8 cellular contexts compared by ENCODE assay signal in genomic region chr9:469672-470040, GRCh38. TPM values are rescaled to one million over a fixed set of nuclear protein-coding genes. Genes with fewer than 3 reads are reported as not detected.
DNase-seq lines count a peak whose midpoint lies in the region; ATAC-seq and TF ChIP-seq lines count a peak whose summit lies in the region.

No MANE protein-coding gene starts in this region.

- H3K36me3 ChIP-seq in Panc1 (ENCODE audit: control insufficient read depth, insufficient read depth, low read length) (no peaks in the 10 kb centered on the region), mucosa of rectum (ENCODE audit: control insufficient read depth in 2 of 2, insufficient read depth in 2 of 2, low read length in 2 of 2) (peaks cover 0 to 3% of the 10 kb centered on the region in 2 donors), aorta (ENCODE audit: control insufficient read depth in 1 of 2, insufficient read depth in 2 of 2, low read length in 1 of 2) (no peaks in the 10 kb centered on the region)

- DNase-seq in stimulated activated CD4-positive, alpha-beta T cell treated with anti-CD3 and anti-CD28 coated beads, Interleukin-2, amount 100 ng/mL, for 24 hours, result peak; percentile 22 to 36
- DNase-seq in stimulated activated CD4-positive, alpha-beta T cell treated with anti-CD3 and anti-CD28 coated beads, Interleukin-1b, Interleukin-23, amount 100 ng/mL, for 48 hours, result no peak
- no peak for DNase-seq in Panc1 (ENCODE audit: low read depth, low spot score)
- DNase-seq in dorsolateral prefrontal cortex, result peak in 8 of 10 donors; percentile 11 to 57 (median 36)
- DNase-seq in aorta, result peak in 1 of 2 donors; percentile 47
- no peak for DNase-seq in UCSD-AML1 (lab: John Stamatoyannopoulos, UW; ENCODE audit: unreplicated experiment)

- WGBS in aorta, 2 donors, result 7 to 10% methylated on average over 19 of the region's 19 CpGs

- BruUV-seq in Panc1 (replicated peaks; lab: Mats Ljungman, UMichigan), result no TSS peak

- intact Hi-C loops in Panc1 (cut with micrococcal nuclease; ENCODE audit: unreplicated experiment), result no loop called here
- intact Hi-C loops in dorsolateral prefrontal cortex (cut with DNase I), result loop anchor here (1.0 to 10.0 kb wide), 3 partner anchors 33 to 95 kb away; partner anchors contain the start of gene KANK1 (in 2 of the 2)
- intact Hi-C loops in aorta (cut with DNase I), result no loop called here

- H3K4me3 ChIP-seq in Panc1 (ENCODE audit: low read depth in 2 of 2, low read length in 2 of 2), result peak overlapping the region; percentile 49 to 63
- H3K4me3 ChIP-seq in dorsolateral prefrontal cortex, result peak overlapping the region; percentile 39 to 96 (median 75)
- peak overlapping the region; percentile 79 to 89 for H3K4me3 ChIP-seq in mucosa of rectum (ENCODE audit: low read length in 2 of 2)
- H3K4me3 ChIP-seq in aorta (ENCODE audit: low read length in 2 of 2), result peak overlapping the region; percentile 1 to 45

- peak; percentile 24 for ATAC-seq in HG02852 (IDR thresholded peaks at IDR 0.05; ENCODE audit: unreplicated experiment)
- peak; percentile 57 for ATAC-seq in Panc1
- ATAC-seq in aorta (ENCODE audit: low FRiP score), result peak; percentile 63

- no peaks in the 10 kb centered on the region for H3K9me3 ChIP-seq in Panc1 (ENCODE audit: control insufficient read depth, insufficient read depth, low read depth, low read length)
- H3K9me3 ChIP-seq in mucosa of rectum (ENCODE audit: control insufficient read depth in 2 of 2, low read length in 2 of 2), result no peaks in the 10 kb centered on the region
- H3K9me3 ChIP-seq in aorta (ENCODE audit: control insufficient read depth, low read length), result no peaks in the 10 kb centered on the region

- no peak for TF ChIP-seq CTCF in Panc1 (IDR thresholded peaks at IDR 0.05)
- no peak for TF ChIP-seq CTCF in dorsolateral prefrontal cortex (IDR thresholded peaks at IDR 0.05 in 54 of 56, conservative IDR thresholded peaks at IDR 0.05 in 2 of 56; ENCODE audit: low read depth in 1 of 56, partially characterized antibody in 56 of 56)

- POLR2A ChIA-PET in Panc1 (lab: Charles Lee), result no interaction called here

- in situ Hi-C loops in Panc1 (cut with HindIII; ENCODE audit: low pct_unique_long_range_greater_than_20kb, low sequenced_read_pairs), result no loop called here

- H3K27ac ChIP-seq in Panc1 (ENCODE audit: low read length) (peak overlapping the region; percentile 70), dorsolateral prefrontal cortex (peak overlapping the region in 58 of 59 donors; percentile 11 to 94 (median 83)), mucosa of rectum (ENCODE audit: low read depth in 2 of 2, low read length in 2 of 2) (peak overlapping the region; percentile 69 to 82), aorta (ENCODE audit: low read depth in 1 of 2, low read length in 2 of 2) (no peak overlapping the region)

- H3K4me1 ChIP-seq in Panc1 (ENCODE audit: control insufficient read depth, insufficient read depth, low read length) (no peaks in the 10 kb centered on the region; the same call in 1 of the 2 replicates), mucosa of rectum (ENCODE audit: control insufficient read depth in 2 of 2, insufficient read depth in 2 of 2, low read length in 2 of 2) (peaks cover 9 to 14% of the 10 kb centered on the region in 2 donors), aorta (ENCODE audit: control insufficient read depth in 1 of 2, insufficient read depth in 2 of 2, low read length in 2 of 2) (peaks cover 0 to 4% of the 10 kb centered on the region in 2 donors)

- CTCF ChIA-PET in Panc1 (lab: Charles Lee), result no interaction called here

- peak overlapping the region; percentile 66 to 70 for H3K9ac ChIP-seq in mucosa of rectum (ENCODE audit: low read depth in 1 of 2, low read length in 2 of 2)

- H3K27me3 ChIP-seq in Panc1 (ENCODE audit: control insufficient read depth, insufficient read depth, low read length), result no peaks in the 10 kb centered on the region
- no peaks in the 10 kb centered on the region for H3K27me3 ChIP-seq in dorsolateral prefrontal cortex
- no peaks in the 10 kb centered on the region for H3K27me3 ChIP-seq in mucosa of rectum (ENCODE audit: control insufficient read depth in 2 of 2, insufficient read depth in 2 of 2, low read length in 2 of 2)
- H3K27me3 ChIP-seq in aorta (ENCODE audit: control insufficient read depth in 1 of 2, insufficient read depth in 2 of 2, low read length in 1 of 2), result no peaks in the 10 kb centered on the region

RNA-seq across cellular contexts. Expression of gene KANK1, which starts 34.8 kb away (rescaled TPM):
- total RNA-seq in Panc1 (2021; ENCODE audit: unreplicated experiment), result 14.5 TPM
- polyA plus RNA-seq in Panc1 (2012; ENCODE audit: insufficient read length), result 9.0 TPM
- 100 to 1,000 TPM in 1 of 120 experiments, 10 to 100 TPM in 119; 25.0 to 113 (median 49.1) TPM for total RNA-seq in dorsolateral prefrontal cortex
- total RNA-seq in aorta, result 100 to 1,000 TPM; 127 to 149 TPM
- polyA plus RNA-seq in aorta, result 10 to 100 TPM; 71.6 to 80.3 TPM

Comparison
In these comparisons a context has a peak if more than half of its experiments do, and no peak if none do; other contexts are left out.
1. DNase-seq: peak in stimulated activated CD4-positive, alpha-beta T cell treated with anti-CD3 and anti-CD28 coated beads, Interleukin-2, amount 100 ng/mL, for 24 hours (2 of 2) and dorsolateral prefrontal cortex (8 of 10); none in stimulated activated CD4-positive, alpha-beta T cell treated with anti-CD3 and anti-CD28 coated beads, Interleukin-1b, Interleukin-23, amount 100 ng/mL, for 48 hours (single experiment), Panc1 (single experiment) and UCSD-AML1 (single experiment).
2. H3K27ac ChIP-seq: peak in Panc1 (single experiment), dorsolateral prefrontal cortex (58 of 59) and mucosa of rectum (2 of 2); none in aorta (0 of 2).
3. H3K4me3 ChIP-seq: peak in every context shown above with its lines; median percentile 84 in mucosa of rectum; 75 in dorsolateral prefrontal cortex; 56 in Panc1; 23 in aorta.
4. intact Hi-C loops: an anchor here in dorsolateral prefrontal cortex (1.0 to 10.0 kb wide); none called in Panc1 and aorta.
5. Peak in every context shown above with its lines, with median percentiles within 50 percentile points of each other: ATAC-seq.